In genomic region chr13:72043361-72043760, GRCh38 we compare ENCODE assay signal across 22 cellular contexts.
DNase-seq lines count a peak whose midpoint lies in the region; ATAC-seq, FAIRE-seq and TF ChIP-seq lines count a peak whose summit lies in the region.
"Had no signal": no experiment of that assay in that cellular context is flagged by ENCODE, and none has a peak within 500 bp of the region (broad histone marks: within the 10 kb centered on the region; RNA-seq: fewer than 3 reads in every experiment).

No MANE protein-coding gene starts in this region.

- H3K4me3 ChIP-seq in HepG2 (replicated peaks in 1 of 3; ENCODE audit: insufficient read depth in 1 of 3, low read depth in 2 of 3, low read length in 3 of 3) (no peak overlapping the region), right lobe of liver (no peak overlapping the region)
- H3K4me3 ChIP-seq: A549; BLaER1 treated with 17β-estradiol and CSF1 and Interleukin-3, amounts not matched to agents 10 nM and 100 nM; GM12878 had no signal

- CTCF ChIA-PET in HepG2 (lab: Yijun Ruan, JAX; ENCODE audit: low intra/inter-chr PET ratio, low total read pairs): no interaction called here

- H3K27me3 ChIP-seq in HepG2 (ENCODE audit: control insufficient read depth in 1 of 2, insufficient read depth in 2 of 2, low read length in 2 of 2) (no peaks in the 10 kb centered on the region), right lobe of liver (no peaks in the 10 kb centered on the region)
- H3K27me3 ChIP-seq: BLaER1 treated with 17β-estradiol and CSF1 and Interleukin-3, amounts not matched to agents 10 nM and 100 nM had no signal

- intact Hi-C loops in HepG2 (cut with micrococcal nuclease; ENCODE audit: unreplicated experiment) (no loop called here), right lobe of liver (cut with DNase I) (no loop called here)

- DNase-seq in HepG2 (ENCODE audit: low spot score) (no peak), right lobe of liver (no peak), cerebellum (ENCODE audit: low spot score) (peak; percentile 48), middle frontal gyrus (ENCODE audit: extremely low spot score, low spot score) (peak; percentile 27), superior temporal gyrus (ENCODE audit: extremely low spot score) (peak; percentile 57), SW480 (ENCODE audit: low spot score) (no peak), HuH-7 (ENCODE audit: low spot score) (no peak)
- DNase-seq: AML-193; Caco-2; Calu3; CD4-positive, alpha-beta T cell; CD8-positive, alpha-beta T cell; DMS79 treated with DMSO at 0.1 percent for 48 hours; GDM1 had no signal

- no peaks in the 10 kb centered on the region for H3K79me2 ChIP-seq in HepG2 (ENCODE audit: insufficient read depth, low read length)

- TF ChIP-seq CTCF in HepG2 (CRISPR knock-in tag; IDR thresholded peaks at IDR 0.05) (no peak), right lobe of liver (IDR thresholded peaks at IDR 0.05) (no peak)

- TF ChIP-seq POLR2A in HepG2 (IDR thresholded peaks at IDR 0.05; ENCODE audit: insufficient read depth in 1 of 2, low read depth in 2 of 2, low read length in 2 of 2): no peak
- no peak for TF ChIP-seq POLR2A in right lobe of liver (IDR thresholded peaks at IDR 0.05)

- no peak overlapping the region for H3K9ac ChIP-seq in HepG2 (ENCODE audit: insufficient read depth, low read depth, low read length)
- H3K9ac ChIP-seq: BLaER1 treated with 17β-estradiol and CSF1 and Interleukin-3, amounts not matched to agents 10 nM and 100 nM had no signal

- TF ChIP-seq EP300 in HepG2 (IDR thresholded peaks at IDR 0.05; ENCODE audit: low read depth in 2 of 2, low read length in 2 of 2) (no peak), HepG2 (CRISPR knock-in tag; IDR thresholded peaks at IDR 0.05; ENCODE audit: borderline replicate concordance) (no peak)

- H3K27ac ChIP-seq in HepG2 (ENCODE audit: extremely low read length, insufficient read depth, low read length) (no peak overlapping the region), right lobe of liver (no peak overlapping the region)
- H3K27ac ChIP-seq: 22Rv1; A549; BLaER1 treated with 17β-estradiol and CSF1 and Interleukin-3, amounts not matched to agents 10 nM and 100 nM; C4-2B had no signal

- H2AFZ ChIP-seq in HepG2 (ENCODE audit: low read length): no peak overlapping the region

- no peak for FAIRE-seq in HepG2 (lab: Jason Lieb, UNC)
- FAIRE-seq: A549, GM12878, GM12892, GM19239 had no signal

- POLR2A ChIA-PET in HepG2 (lab: Yijun Ruan, JAX): no interaction called here

- no peaks in the 10 kb centered on the region for H3K36me3 ChIP-seq in HepG2 (replicated peaks in 1 of 2; ENCODE audit: control insufficient read depth in 1 of 2, insufficient read depth in 2 of 2, low read length in 2 of 2)
- no peaks in the 10 kb centered on the region for H3K36me3 ChIP-seq in right lobe of liver
- H3K36me3 ChIP-seq: BLaER1 treated with 17β-estradiol and CSF1 and Interleukin-3, amounts not matched to agents 10 nM and 100 nM had no signal

- in situ Hi-C loops in HepG2 (cut with HindIII; ENCODE audit: extremely low pct_ligation_motif_present, low pct_unique_long_range_greater_than_20kb): no loop called here

- no peaks in the 10 kb centered on the region for H4K20me1 ChIP-seq in HepG2 (ENCODE audit: insufficient read depth, low read length)
- H4K20me1 ChIP-seq: BLaER1 treated with 17β-estradiol and CSF1 and Interleukin-3, amounts not matched to agents 10 nM and 100 nM had no signal

- H3K4me2 ChIP-seq in HepG2 (ENCODE audit: low read depth, low read length): no peak overlapping the region
- H3K4me2 ChIP-seq: A549; BLaER1 treated with 17β-estradiol and CSF1 and Interleukin-3, amounts not matched to agents 10 nM and 100 nM had no signal

- H3K9me3 ChIP-seq in HepG2 (ENCODE audit: low read length) (no peaks in the 10 kb centered on the region), right lobe of liver (no peaks in the 10 kb centered on the region)
- H3K9me3 ChIP-seq: A549; BLaER1 treated with 17β-estradiol and CSF1 and Interleukin-3, amounts not matched to agents 10 nM and 100 nM; Caco-2 had no signal

- 1% methylated on average over 4 of the region's 4 CpGs for WGBS in HepG2 (ENCODE audit: low lambda C conversion rate)
- WGBS in right lobe of liver (ENCODE audit: insufficient coverage, low coverage, low lambda C conversion rate, missing lambda C conversion rate): 31% methylated on average over 4 of the region's 4 CpGs

- ATAC-seq in HepG2 (no peak), right lobe of liver (no peak), HG03439 (IDR thresholded peaks at IDR 0.05; ENCODE audit: unreplicated experiment) (no peak)
- ATAC-seq: A549; CD8-positive, alpha-beta T cell; GM12878 had no signal

- BruUV-seq in HepG2 (replicated peaks; lab: Mats Ljungman, UMichigan): no TSS peak

- no peak for TF ChIP-seq RAD21 in HepG2 (CRISPR knock-in tag; IDR thresholded peaks at IDR 0.05)

- H3K4me1 ChIP-seq in HepG2 (ENCODE audit: insufficient read depth, low read length) (no peaks in the 10 kb centered on the region), right lobe of liver (no peaks in the 10 kb centered on the region)
- H3K4me1 ChIP-seq: A549; BLaER1 treated with 17β-estradiol and CSF1 and Interleukin-3, amounts not matched to agents 10 nM and 100 nM; Caco-2 had no signal

TF ChIP-seq in HepG2, 621 proteins besides CTCF, POLR2A, EP300 and RAD21:
- no peak for TF ChIP-seq ZNF777 (CRISPR knock-in tag; IDR thresholded peaks at IDR 0.05)
- 0 out of 2 replicates have a peak, but pooled peaks have one; percentile 1 for TF ChIP-seq CREB1 (IDR thresholded peaks at IDR 0.05)
- TF ChIP-seq CREB1 (CRISPR knock-in tag; IDR thresholded peaks at IDR 0.05): no peak
- no peak for TF ChIP-seq TEF (CRISPR knock-in tag; IDR thresholded peaks at IDR 0.05)
- no peak for TF ChIP-seq ZNF580 (CRISPR knock-in tag; IDR thresholded peaks at IDR 0.05; ENCODE audit: borderline replicate concordance, low read depth)

Comparison
In these comparisons a context has a peak if more than half of its experiments do, and no peak if none do; other contexts are left out.
1. DNase-seq: peak in cerebellum (single experiment), middle frontal gyrus (single experiment) and superior temporal gyrus (single experiment); none in HepG2 (single experiment), right lobe of liver (0 of 3), SW480 (single experiment) and HuH-7 (single experiment).